8 cellular contexts compared by ENCODE assay signal in the genomic region with DNA sequence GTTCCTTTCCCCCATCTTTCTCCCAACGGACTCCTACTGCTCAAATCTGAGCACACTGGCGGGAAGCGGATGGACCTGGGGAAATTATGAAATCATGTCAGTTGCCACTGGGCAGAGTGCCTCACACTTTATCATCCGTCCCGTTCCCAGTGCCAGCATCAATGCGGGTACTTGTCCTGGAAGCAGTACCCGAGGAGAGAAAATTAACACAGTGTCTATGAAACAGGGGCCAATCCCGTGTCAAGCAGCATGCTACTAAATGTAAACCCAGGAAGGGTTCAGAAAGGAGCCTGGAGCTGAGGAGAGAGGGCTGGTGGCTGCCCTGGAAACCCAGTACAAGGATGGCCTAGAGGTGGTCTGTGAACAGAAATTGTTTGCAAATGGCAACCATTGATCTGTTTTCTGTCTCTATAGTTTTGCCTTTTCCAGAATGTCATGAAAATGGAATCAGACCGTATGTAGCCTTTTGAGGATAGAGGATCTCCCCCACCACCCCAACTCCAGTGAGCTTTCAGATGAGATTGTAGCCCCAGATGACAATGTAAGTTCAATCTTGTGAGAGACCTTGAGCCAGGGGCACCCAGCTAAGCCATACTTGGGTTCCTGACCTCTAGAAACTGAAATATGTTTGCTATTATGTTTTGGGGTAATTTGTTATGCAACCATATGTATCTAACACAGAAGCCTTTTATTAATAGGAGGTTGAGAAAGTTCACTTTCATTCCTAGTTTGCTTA. TPM values are rescaled to one million over a fixed set of nuclear protein-coding genes. Genes with fewer than 3 reads are reported as not detected.
DNase-seq lines count a peak whose midpoint lies in the region; ATAC-seq, FAIRE-seq and TF ChIP-seq lines count a peak whose summit lies in the region.

No MANE protein-coding gene starts in this region.

- no peak for TF ChIP-seq POLR2A in K562 (conservative IDR thresholded peaks at IDR 0.05)

- no peaks in the 10 kb centered on the region for H3K27me3 ChIP-seq in CD4-positive, alpha-beta memory T cell (ENCODE audit: insufficient read depth, low read length)
- H3K27me3 ChIP-seq in K562 (ENCODE audit: control insufficient read depth in 2 of 2, insufficient read depth in 2 of 2, low read length in 2 of 2), result no peaks in the 10 kb centered on the region

- BruUV-seq in K562 (replicated peaks; lab: Mats Ljungman, UMichigan), result TSS peak; percentile 55

- TF ChIP-seq CTCF in K562 (IDR thresholded peaks at IDR 0.05 in 2 of 3, conservative IDR thresholded peaks at IDR 0.05 in 1 of 3; ENCODE audit: insufficient read depth in 2 of 3, low read depth in 1 of 3, low read length in 3 of 3), result no peak

- peak overlapping the region; percentile 84 for H3K4me2 ChIP-seq in K562 (ENCODE audit: insufficient read depth, low read length)

- DNase-seq in CD4-positive, alpha-beta memory T cell, result no peak
- DNase-seq in LHCN-M2 (ENCODE audit: low read depth), result peak; percentile 68
- DNase-seq in K562 (ENCODE audit: extremely low read depth in 1 of 4, low spot score in 3 of 4), result peak in 1 of 4 experiments; percentile 4
- DNase-seq in immature natural killer cell, result no peak
- no peak for DNase-seq in NCI-H2107 (lab: John Stamatoyannopoulos, UW)
- no peak for DNase-seq in activated CD4-positive, alpha-beta T cell treated with anti-CD3 and anti-CD28 coated beads for 48 hours

- H3K27ac Mint-ChIP-seq in CD4-positive, alpha-beta memory T cell, result peak overlapping the region in 4 of 7 donors; percentile 3 to 69 (median 54)
- peak overlapping the region in 5 of 6 donors; percentile 12 to 80 (median 69) for H3K27ac Mint-ChIP-seq in immature natural killer cell
- H3K27ac Mint-ChIP-seq in stimulated activated naive CD8-positive, alpha-beta T cell treated with anti-CD3 and anti-CD28 coated beads, Interleukin-15, Interleukin-2, amounts not matched to agents 100 ng/mL and 50 ng/mL, for 24 hours, result peak overlapping the region; percentile 79

- no peaks in the 10 kb centered on the region for H3K36me3 ChIP-seq in CD4-positive, alpha-beta memory T cell (ENCODE audit: insufficient read depth, low read length)
- H3K36me3 ChIP-seq in K562 (ENCODE audit: control insufficient read depth, insufficient read depth, low read length), result peaks cover 3% of the 10 kb centered on the region; the same call in 1 of the 3 replicates

- in situ Hi-C loops in K562 (cut with MboI), result no loop called here

- POLR2A ChIA-PET in CD4-positive, alpha-beta memory T cell (lab: Charles Lee; ENCODE audit: partially characterized antibody), result interaction anchor here (4.8 kb wide), 1 partner anchor 34 kb away, joined by 28 read pairs; no protein-coding TSS in a partner anchor
- POLR2A ChIA-PET in K562 (lab: Yijun Ruan, JAX), result interaction anchor here (0.9 to 1.3 kb wide), 2 partner anchors 23 to 66 kb away, joined by 3 to 5 read pairs; no protein-coding TSS in a partner anchor

- no peak for TF ChIP-seq RAD21 in K562 (CRISPR knock-in tag; conservative IDR thresholded peaks at IDR 0.05 in 1 of 2, IDR thresholded peaks at IDR 0.05 in 1 of 2)

- H3K27ac ChIP-seq in CD4-positive, alpha-beta memory T cell (ENCODE audit: low read depth, low read length), result no peak overlapping the region
- peak overlapping the region; percentile 74; the same call in 1 of the 3 replicates for H3K27ac ChIP-seq in K562 (ENCODE audit: extremely low read depth, low read depth, low read length)

- H3K27me3 Mint-ChIP-seq in CD4-positive, alpha-beta memory T cell, result peaks cover 0 to 2% of the 10 kb centered on the region in 2 donors
- H3K27me3 Mint-ChIP-seq in immature natural killer cell (ENCODE audit: low read depth in 3 of 3), result peaks cover 3 to 6% (median 5%) of the 10 kb centered on the region in 3 donors
- H3K27me3 Mint-ChIP-seq in stimulated activated naive CD8-positive, alpha-beta T cell treated with anti-CD3 and anti-CD28 coated beads, Interleukin-15, Interleukin-2, amounts not matched to agents 100 ng/mL and 50 ng/mL, for 24 hours, result peaks cover 7% of the 10 kb centered on the region

- H3K4me1 Mint-ChIP-seq in CD4-positive, alpha-beta memory T cell, result peaks cover 8 to 16% (median 12%) of the 10 kb centered on the region in 4 donors
- H3K4me1 Mint-ChIP-seq in immature natural killer cell, result peaks cover 13 to 18% of the 10 kb centered on the region in 2 donors
- peaks cover 21% of the 10 kb centered on the region for H3K4me1 Mint-ChIP-seq in stimulated activated naive CD8-positive, alpha-beta T cell treated with anti-CD3 and anti-CD28 coated beads, Interleukin-15, Interleukin-2, amounts not matched to agents 100 ng/mL and 50 ng/mL, for 24 hours (ENCODE audit: low read depth)

- no peak for FAIRE-seq in K562 (lab: Jason Lieb, UNC)

- peak overlapping the region; percentile 99 for H2AFZ ChIP-seq in K562 (ENCODE audit: low read depth, low read length)

- H3K9me3 ChIP-seq in CD4-positive, alpha-beta memory T cell (ENCODE audit: control insufficient read depth in 1 of 2, low read length in 2 of 2), result no peaks in the 10 kb centered on the region
- H3K9me3 ChIP-seq in K562 (replicated peaks; ENCODE audit: control insufficient read depth, insufficient read depth, low read depth, low read length), result no peaks in the 10 kb centered on the region

- H3K4me1 ChIP-seq in CD4-positive, alpha-beta memory T cell (ENCODE audit: insufficient read depth, low read length), result peaks cover 14% of the 10 kb centered on the region
- peaks cover 5 to 15% of the 10 kb centered on the region in 2 experiments; a peak in 4 of 5 replicates for H3K4me1 ChIP-seq in K562 (replicated peaks in 1 of 2; ENCODE audit: control insufficient read depth in 2 of 2, insufficient read depth in 2 of 2, low read length in 2 of 2)

- peak overlapping the region; percentile 86 to 93 for H3K9ac ChIP-seq in K562 (ENCODE audit: insufficient read depth in 1 of 2, low read depth in 2 of 2, low read length in 2 of 2)

- H3K79me2 ChIP-seq in K562 (ENCODE audit: control insufficient read depth, insufficient read depth, low read length), result peaks cover 24% of the 10 kb centered on the region

- WGBS in K562 (ENCODE audit: insufficient coverage, low coverage, missing lambda C conversion rate), result 32% methylated on average over 9 of the region's 9 CpGs

- H3K9me1 ChIP-seq in K562 (ENCODE audit: control insufficient read depth, insufficient read depth, low read length), result no peaks in the 10 kb centered on the region

- no peaks in the 10 kb centered on the region for H4K20me1 ChIP-seq in K562 (replicated peaks; ENCODE audit: control insufficient read depth, insufficient read depth, low read length)

- CTCF ChIA-PET in CD4-positive, alpha-beta memory T cell (lab: Charles Lee; ENCODE audit: partially characterized antibody), result no interaction called here
- CTCF ChIA-PET in K562 (lab: Yijun Ruan, JAX; ENCODE audit: low intra/inter-chr PET ratio), result no interaction called here

- ATAC-seq in K562 (peak; percentile 24), GM18861 (IDR thresholded peaks at IDR 0.05; ENCODE audit: unreplicated experiment) (no peak)

- peak overlapping the region in 1 of 2 donors; percentile 73 for H3K4me3 ChIP-seq in CD4-positive, alpha-beta memory T cell (ENCODE audit: low read length in 2 of 2)
- peak overlapping the region; percentile 60 for H3K4me3 ChIP-seq in K562

- peak overlapping the region; percentile 80 to 91 (median 89) for H3K4me3 Mint-ChIP-seq in CD4-positive, alpha-beta memory T cell
- H3K4me3 Mint-ChIP-seq in immature natural killer cell, result peak overlapping the region; percentile 86 to 94 (median 88)
- peak overlapping the region; percentile 80 for H3K4me3 Mint-ChIP-seq in stimulated activated naive CD8-positive, alpha-beta T cell treated with anti-CD3 and anti-CD28 coated beads, Interleukin-15, Interleukin-2, amounts not matched to agents 100 ng/mL and 50 ng/mL, for 24 hours

- H3K36me3 Mint-ChIP-seq in CD4-positive, alpha-beta memory T cell, result no peaks in the 10 kb centered on the region
- peaks cover 0 to 5% (median 3%) of the 10 kb centered on the region in 3 donors for H3K36me3 Mint-ChIP-seq in immature natural killer cell
- peaks cover 4% of the 10 kb centered on the region for H3K36me3 Mint-ChIP-seq in stimulated activated naive CD8-positive, alpha-beta T cell treated with anti-CD3 and anti-CD28 coated beads, Interleukin-15, Interleukin-2, amounts not matched to agents 100 ng/mL and 50 ng/mL, for 24 hours (ENCODE audit: low read depth)

- intact Hi-C loops in CD4-positive, alpha-beta memory T cell (cut with micrococcal nuclease), result no loop called here
- intact Hi-C loops in K562 (cut with micrococcal nuclease), result loop anchor here (2.0 to 5.0 kb wide), 2 partner anchors 77 to 135 kb away; partner anchors contain the start of gene MAP4K5

- TF ChIP-seq EP300 in K562 (IDR thresholded peaks at IDR 0.05; ENCODE audit: low read length), result no peak

- no peaks in the 10 kb centered on the region for H3K9me3 Mint-ChIP-seq in CD4-positive, alpha-beta memory T cell
- H3K9me3 Mint-ChIP-seq in immature natural killer cell, result no peaks in the 10 kb centered on the region
- no peaks in the 10 kb centered on the region for H3K9me3 Mint-ChIP-seq in stimulated activated naive CD8-positive, alpha-beta T cell treated with anti-CD3 and anti-CD28 coated beads, Interleukin-15, Interleukin-2, amounts not matched to agents 100 ng/mL and 50 ng/mL, for 24 hours

TF ChIP-seq in K562, 482 proteins besides CTCF, POLR2A, EP300 and RAD21 (continues in another document):
- no peak for TF ChIP-seq EGR1 (conservative IDR thresholded peaks at IDR 0.05)

RNA-seq across cellular contexts. Expression of gene CDKL1, which starts 0.9 kb away (rescaled TPM):
- 1 to 10 TPM; 6.4 to 6.5 TPM for total RNA-seq in CD4-positive, alpha-beta memory T cell
- 10 to 100 TPM in 1 of 2 donors, 1 to 10 TPM in 1; 1.6 to 12.0 TPM for polyA plus RNA-seq in CD4-positive, alpha-beta memory T cell
- 2.1 and 3.0 TPM in 2 replicates for total RNA-seq in LHCN-M2 (2014; rRNA removed)
- 2.2 TPM for polyA plus RNA-seq in LHCN-M2 (2012)
- 6.0 and 29.9 TPM in 2 replicates for total RNA-seq in K562 (2011; cell fraction: chromatin; rRNA removed; ENCODE audit: low replicate concordance)
- 6.5 and 7.5 TPM in 2 replicates for total RNA-seq in K562 (2011; cell fraction: nucleolus; rRNA removed)
- total RNA-seq in K562 (2011; cell fraction: nucleoplasm; rRNA removed), result 8.9 and 12.5 TPM in 2 replicates
- 11.1 and 18.1 TPM in 2 replicates for total RNA-seq in K562 (2014; rRNA removed)
- 6.2 and 8.5 TPM in 2 replicates for total RNA-seq in K562 (2014; rRNA removed; fragmentation: Illumina TruSeq; extraction: Trizol)
- 9.0 and 10.7 TPM in 2 replicates for total RNA-seq in K562 (2015; rRNA removed; fragmentation: Illumina TruSeq; extraction: Trizol)
- total RNA-seq in K562 (2021), result 7.3 and 7.5 TPM in 2 replicates
- polyA plus RNA-seq in K562 (2011; rRNA removed), result 9.3 and 11.5 TPM in 2 replicates
- 1.9 and 2.1 TPM in 2 replicates for polyA plus RNA-seq in K562 (2011; cell fraction: cytosol; rRNA removed)
- polyA plus RNA-seq in K562 (2011; cell fraction: nucleus; rRNA removed), result 3.6 and 5.4 TPM in 2 replicates
- polyA plus RNA-seq in K562 (2012), result 1.3 and 4.8 TPM in 2 replicates
- polyA plus RNA-seq in K562 (2014; fragmentation: Illumina TruSeq; extraction: Trizol), result 3.7 and 35.0 TPM in 2 replicates
- polyA plus RNA-seq in K562 (2014; fragmentation: Nextera tagmentation; extraction: Ambion mirVana), result 1 to 10 TPM; 2.3 to 4.8 TPM
- polyA plus RNA-seq in K562 (2014; rRNA removed), result 4.4 and 6.9 TPM in 2 replicates
- 6.8 and 9.4 TPM in 2 replicates for polyA minus RNA-seq in K562 (2011; rRNA and poly(A)+ RNA removed)
- 9.6 and 10.1 TPM in 2 replicates for polyA minus RNA-seq in K562 (2011; cell fraction: cytosol; rRNA and poly(A)+ RNA removed)
- 11.1 and 29.4 TPM in 2 replicates for polyA minus RNA-seq in K562 (2011; cell fraction: nucleus; rRNA and poly(A)+ RNA removed)
- 1 to 10 TPM; 3.6 to 9.9 (median 5.4) TPM for polyA plus RNA-seq in immature natural killer cell
